ENCODE assay signal across 20 cellular contexts in the genomic region with DNA sequence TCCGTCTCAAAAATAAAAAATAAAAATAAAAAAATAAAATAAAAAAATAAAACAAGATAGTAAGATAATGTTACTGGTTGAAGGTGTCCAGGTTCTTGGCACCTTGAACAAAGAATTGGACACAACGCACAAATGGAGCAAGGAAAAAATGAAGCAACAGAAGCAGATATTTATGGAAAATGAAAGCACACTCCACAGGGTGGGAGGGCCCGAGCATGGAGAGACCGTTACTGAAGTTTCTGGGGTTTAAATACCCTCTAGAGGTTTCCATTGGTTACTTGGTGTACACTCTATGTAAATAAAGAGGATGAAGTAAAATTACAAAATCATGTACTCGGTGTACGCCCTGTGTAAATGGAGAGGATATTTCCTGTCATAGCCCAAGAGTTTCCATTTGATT.
"Had no signal": no experiment of that assay in that cellular context is flagged by ENCODE, and none has a peak within 500 bp of the region (broad histone marks: within the 10 kb centered on the region; RNA-seq: fewer than 3 reads in every experiment).

No MANE protein-coding gene starts in this region.

- H3K27ac ChIP-seq: SK-N-MC, VCaP had no signal

- H3K4me3 ChIP-seq: SK-N-MC had no signal

- DNase-seq: activated CD4-positive, alpha-beta T cell treated with anti-CD3 and anti-CD28 coated beads for 36 hours; activated CD4-positive, alpha-beta T cell treated with anti-CD3 and anti-CD28 coated beads, Interleukin-2, amount 50 U/mL, for 1 hour; activated CD8-positive, alpha-beta memory T cell treated with anti-CD3 and anti-CD28 coated beads, Interleukin-2, amount 50 U/mL, for 4 hours; activated CD8-positive, alpha-beta T cell treated with anti-CD3 and anti-CD28 coated beads for 36 hours; activated effector memory CD4-positive, alpha-beta T cell treated with anti-CD3 and anti-CD28 coated beads, Interleukin-2, amount 50 U/mL, for 16 hours; activated naive CD4-positive, alpha-beta T cell treated with anti-CD3 and anti-CD28 coated beads for 36 hours; amygdala; Karpas-422; NCI-H1105; NCI-H1436; NCI-H1694 treated with DMSO at 0.1 percent for 48 hours; NCI-H2029 treated with DMSO at 0.1 percent for 48 hours; NCI-H510A treated with DMSO at 0.1 percent for 48 hours; NCI-H69; SIG-M5; T-cell; T-helper 2 cell; T1000 had no signal
